27 cellular contexts compared by ENCODE assay signal in genomic region chr3:65928110-65928509, GRCh38.
DNase-seq lines count a peak whose midpoint lies in the region; ATAC-seq, FAIRE-seq and TF ChIP-seq lines count a peak whose summit lies in the region.
"Had no signal": no experiment of that assay in that cellular context is flagged by ENCODE, and none has a peak within 500 bp of the region (broad histone marks: within the 10 kb centered on the region; RNA-seq: fewer than 3 reads in every experiment).

No MANE protein-coding gene starts in this region.

- no peak overlapping the region for H2BK15ac ChIP-seq in H9 (ENCODE audit: low read depth, low read length)

- H2BK12ac ChIP-seq in H9 (ENCODE audit: insufficient read length, low read depth, low read length): no peak overlapping the region

- H3K4me1 ChIP-seq in H9 (ENCODE audit: insufficient read depth, low read length) (peaks cover 10% of the 10 kb centered on the region; the same call in 1 of the 2 replicates), pancreas (peaks cover 11 to 26% (median 23%) of the 10 kb centered on the region in 3 donors)
- H3K4me1 ChIP-seq: ascending aorta, foreskin keratinocyte, tibial artery had no signal

- H3K36me3 ChIP-seq in kidney epithelial cell (ENCODE audit: control insufficient read depth, insufficient read depth, low read length) (no peaks in the 10 kb centered on the region), pancreas (no peaks in the 10 kb centered on the region)
- H3K36me3 ChIP-seq: ascending aorta, tibial artery had no signal

- H3K56ac ChIP-seq in H9 (ENCODE audit: insufficient read length, low read depth, low read length): no peak overlapping the region

- no peak overlapping the region for H3K4ac ChIP-seq in H9 (ENCODE audit: low read depth, low read length)

- H3K79me1 ChIP-seq in H9 (ENCODE audit: insufficient read depth, low read depth, low read length, poor library complexity, severe bottlenecking): peaks cover 3% of the 10 kb centered on the region

- no peak overlapping the region for H3K14ac ChIP-seq in H9 (ENCODE audit: insufficient read depth, low read length)

- no peak overlapping the region for H3K9ac ChIP-seq in H9 (ENCODE audit: extremely low read depth, insufficient read length, low read length)

- no peak overlapping the region for H3K18ac ChIP-seq in H9 (ENCODE audit: insufficient read length, low read depth, low read length)

- H3T11ph ChIP-seq in H9 (ENCODE audit: low read length): no peak overlapping the region

- WGBS in H9 (ENCODE audit: extremely low coverage, insufficient read length, low lambda C conversion rate): no CpG with 5 or more reads among the region's 2 CpGs
- WGBS in pancreas, 2 donors: 31 to 42% methylated on average over 2 of the region's 2 CpGs

- peak overlapping the region in 2 of 3 experiments; percentile 13 to 68; a peak in 3 of 7 replicates for H3K27ac Mint-ChIP-seq in H9
- H3K27ac Mint-ChIP-seq in activated naive CD8-positive, alpha-beta T cell treated with anti-CD3 and anti-CD28 coated beads, Interleukin-2, amount 50 U/mL, for 24 hours: no peak overlapping the region
- H3K27ac Mint-ChIP-seq: activated CD8-positive, alpha-beta T cell treated with anti-CD3 and anti-CD28 coated beads for 36 hours; activated T-cell treated with anti-CD3 and anti-CD28 coated beads, Interleukin-2, amount 50 U/mL, for 24 hours; CD8-positive, alpha-beta T cell; natural killer cell treated with Interleukin-12 subunit alpha and Interleukin-12 subunit beta and Interleukin-15 and Interleukin-18, amount 100 ng/mL, for 72 hours had no signal

- H3K27me3 Mint-ChIP-seq in H9 (ENCODE audit: low read depth): no peaks in the 10 kb centered on the region
- peaks cover 2% of the 10 kb centered on the region for H3K27me3 Mint-ChIP-seq in activated naive CD8-positive, alpha-beta T cell treated with anti-CD3 and anti-CD28 coated beads, Interleukin-2, amount 50 U/mL, for 24 hours
- H3K27me3 Mint-ChIP-seq: central memory CD8-positive, alpha-beta T cell; natural killer cell treated with Interleukin-12 subunit alpha and Interleukin-12 subunit beta and Interleukin-15 and Interleukin-18, amount 100 ng/mL, for 72 hours had no signal

- H2AFZ ChIP-seq in H9 (ENCODE audit: low read length): no peak overlapping the region

- DNase-seq in H9 (no peak), NCI-H748 treated with DMSO at 0.1 percent for 48 hours (lab: John Stamatoyannopoulos, UW) (peak; percentile 19), kidney epithelial cell (ENCODE audit: low read depth) (peak; percentile 10), pancreas (peak in 1 of 6 donors; percentile 19), superior temporal gyrus (ENCODE audit: extremely low spot score) (no peak)
- no peak for DNase-seq in stimulated activated CD4-positive, alpha-beta T cell treated with anti-CD3 and anti-CD28 coated beads, Interleukin-4, amount 100 ng/mL, for 4 hours
- no peak for DNase-seq in activated naive CD8-positive, alpha-beta T cell treated with anti-CD3 and anti-CD28 coated beads, Interleukin-2, amount 50 U/mL, for 24 hours
- DNase-seq: activated CD8-positive, alpha-beta T cell treated with anti-CD3 and anti-CD28 coated beads for 36 hours; activated naive CD4-positive, alpha-beta T cell treated with anti-CD3 and anti-CD28 coated beads, Interleukin-2, amount 50 U/mL, for 16 hours; activated T-cell treated with anti-CD3 and anti-CD28 coated beads, Interleukin-2, amount 50 U/mL, for 24 hours; CD8-positive, alpha-beta T cell; erythroblast; foreskin keratinocyte; hypothalamus; KG1; NCI-H446; stimulated activated CD4-positive, alpha-beta T cell treated with anti-CD3 and anti-CD28 coated beads, Interleukin-2, amount 100 ng/mL, for 24 hours; stimulated activated naive CD4-positive, alpha-beta T cell treated with Interleukin-2 at 50 U/mL for 16 hours; tibial artery had no signal

- H3K4me3 Mint-ChIP-seq in H9: no peak overlapping the region
- no peak overlapping the region for H3K4me3 Mint-ChIP-seq in activated naive CD8-positive, alpha-beta T cell treated with anti-CD3 and anti-CD28 coated beads, Interleukin-2, amount 50 U/mL, for 24 hours
- H3K4me3 Mint-ChIP-seq: activated CD8-positive, alpha-beta T cell treated with anti-CD3 and anti-CD28 coated beads for 36 hours; activated T-cell treated with anti-CD3 and anti-CD28 coated beads, Interleukin-2, amount 50 U/mL, for 24 hours; CD8-positive, alpha-beta T cell; central memory CD8-positive, alpha-beta T cell; natural killer cell treated with Interleukin-12 subunit alpha and Interleukin-12 subunit beta and Interleukin-15 and Interleukin-18, amount 100 ng/mL, for 72 hours had no signal

- no peak overlapping the region for H3K23ac ChIP-seq in H9 (ENCODE audit: insufficient read length, low read depth, low read length)

- H3K9me3 ChIP-seq in H9 (ENCODE audit: control insufficient read depth, low read depth, low read length) (no peaks in the 10 kb centered on the region), pancreas (no peaks in the 10 kb centered on the region)
- H3K9me3 ChIP-seq: ascending aorta, tibial artery had no signal

- H2BK20ac ChIP-seq in H9 (ENCODE audit: low read depth, low read length, poor library complexity, severe bottlenecking): no peak overlapping the region

- H3K79me2 ChIP-seq in H9 (ENCODE audit: insufficient read depth, low read length): peaks cover 2% of the 10 kb centered on the region

- H3K4me3 ChIP-seq in kidney epithelial cell (ENCODE audit: low read depth, low read length) (no peak overlapping the region), pancreas (no peak overlapping the region)
- H3K4me3 ChIP-seq: ascending aorta, tibial artery had no signal

- H3K36me3 Mint-ChIP-seq in H9 (ENCODE audit: insufficient read depth in 1 of 3, low read depth in 3 of 3): peaks cover 2 to 4% (median 4%) of the 10 kb centered on the region in 3 experiments; a peak in 6 of 7 replicates
- no peaks in the 10 kb centered on the region for H3K36me3 Mint-ChIP-seq in activated naive CD8-positive, alpha-beta T cell treated with anti-CD3 and anti-CD28 coated beads, Interleukin-2, amount 50 U/mL, for 24 hours (ENCODE audit: low read depth)
- H3K36me3 Mint-ChIP-seq: CD8-positive, alpha-beta T cell; natural killer cell treated with Interleukin-12 subunit alpha and Interleukin-12 subunit beta and Interleukin-15 and Interleukin-18, amount 100 ng/mL, for 72 hours had no signal

- no peak overlapping the region for H2AK5ac ChIP-seq in H9 (ENCODE audit: insufficient read length, low read length)

- no peak overlapping the region for H4K8ac ChIP-seq in H9 (replicated peaks; ENCODE audit: insufficient read length, low read depth, low read length)

- no peak overlapping the region for H4K5ac ChIP-seq in H9 (ENCODE audit: insufficient read length, low read depth, low read length)

- TF ChIP-seq CTCF in H9 (conservative IDR thresholded peaks at IDR 0.05) (no peak), kidney epithelial cell (IDR thresholded peaks at IDR 0.05; ENCODE audit: insufficient read depth, low read length, poor library complexity, severe bottlenecking) (no peak), pancreas (IDR thresholded peaks at IDR 0.05) (no peak)

- no peak overlapping the region for H3K4me2 ChIP-seq in H9 (ENCODE audit: insufficient read depth, insufficient read length, low read length)

- H4K91ac ChIP-seq in H9 (ENCODE audit: insufficient read length, low read depth, low read length): no peak overlapping the region

- peaks cover 45 to 59% of the 10 kb centered on the region in 2 experiments for H3K4me1 Mint-ChIP-seq in H9
- H3K4me1 Mint-ChIP-seq in activated naive CD8-positive, alpha-beta T cell treated with anti-CD3 and anti-CD28 coated beads, Interleukin-2, amount 50 U/mL, for 24 hours: no peaks in the 10 kb centered on the region
- H3K4me1 Mint-ChIP-seq: central memory CD8-positive, alpha-beta T cell had no signal

- no peaks in the 10 kb centered on the region for H4K20me1 ChIP-seq in H9 (ENCODE audit: control insufficient read depth, insufficient read depth, insufficient read length)

- H3K27me3 ChIP-seq in H9 (ENCODE audit: insufficient read depth, low read length) (no peaks in the 10 kb centered on the region), kidney epithelial cell (ENCODE audit: control insufficient read depth, insufficient read depth, low read length) (no peaks in the 10 kb centered on the region), pancreas (no peaks in the 10 kb centered on the region)
- H3K27me3 ChIP-seq: ascending aorta, foreskin keratinocyte, tibial artery had no signal

- ATAC-seq in pancreas (peak; percentile 50 to 86 (median 76)), HG02759 (IDR thresholded peaks at IDR 0.05; ENCODE audit: unreplicated experiment) (no peak)
- no peak for ATAC-seq in activated naive CD8-positive, alpha-beta T cell treated with anti-CD3 and anti-CD28 coated beads, Interleukin-2, amount 50 U/mL, for 24 hours
- ATAC-seq: activated CD4-positive, CD25-positive, alpha-beta regulatory T cell treated with anti-CD3 and anti-CD28 coated beads, Interleukin-2, amount 50 U/mL, for 24 hours; activated CD8-positive, alpha-beta T cell treated with anti-CD3 and anti-CD28 coated beads for 36 hours; CD8-positive, alpha-beta T cell; natural killer cell treated with Interleukin-12 subunit alpha and Interleukin-12 subunit beta and Interleukin-15 and Interleukin-18, amount 100 ng/mL, for 72 hours had no signal

- no peak overlapping the region for H2BK120ac ChIP-seq in H9 (ENCODE audit: low read depth, low read length, poor library complexity, severe bottlenecking)

- intact Hi-C loops in pancreas (cut with DNase I): no loop called here

- no peak for FAIRE-seq in pancreas (lab: Jason Lieb, UNC)
- FAIRE-seq: GM12892 had no signal

- no peak overlapping the region for H3K27ac ChIP-seq in H9 (ENCODE audit: insufficient read length, low read depth, low read length)
- H3K27ac ChIP-seq in pancreas: peak overlapping the region in 3 of 4 donors; percentile 19 to 50 (median 33)
- H3K27ac ChIP-seq: ascending aorta, foreskin keratinocyte, HL-60, RWPE1, tibial artery had no signal

- peaks cover 2 to 4% of the 10 kb centered on the region in 2 experiments; a peak in 4 of 5 replicates for H3K9me3 Mint-ChIP-seq in H9
- H3K9me3 Mint-ChIP-seq in activated naive CD8-positive, alpha-beta T cell treated with anti-CD3 and anti-CD28 coated beads, Interleukin-2, amount 50 U/mL, for 24 hours: peaks cover 11% of the 10 kb centered on the region
- H3K9me3 Mint-ChIP-seq: CD8-positive, alpha-beta T cell; natural killer cell treated with Interleukin-12 subunit alpha and Interleukin-12 subunit beta and Interleukin-15 and Interleukin-18, amount 100 ng/mL, for 72 hours had no signal

- no peaks in the 10 kb centered on the region for H3K23me2 ChIP-seq in H9 (ENCODE audit: insufficient read length, low read depth, low read length, poor library complexity, severe bottlenecking)

- no peak overlapping the region for H2BK5ac ChIP-seq in H9 (ENCODE audit: insufficient read length, low read length)

Comparison
In these comparisons a context has a peak if more than half of its experiments do, and no peak if none do; other contexts are left out.
1. DNase-seq: peak in NCI-H748 treated with DMSO at 0.1 percent for 48 hours (single experiment) and kidney epithelial cell (single experiment); none in H9 (single experiment), superior temporal gyrus (single experiment), stimulated activated CD4-positive, alpha-beta T cell treated with anti-CD3 and anti-CD28 coated beads, Interleukin-4, amount 100 ng/mL, for 4 hours (0 of 2) and activated naive CD8-positive, alpha-beta T cell treated with anti-CD3 and anti-CD28 coated beads, Interleukin-2, amount 50 U/mL, for 24 hours (single experiment).
2. ATAC-seq: peak in pancreas (4 of 4); none in activated naive CD8-positive, alpha-beta T cell treated with anti-CD3 and anti-CD28 coated beads, Interleukin-2, amount 50 U/mL, for 24 hours (single experiment) and HG02759 (single experiment).